In the genomic region with DNA sequence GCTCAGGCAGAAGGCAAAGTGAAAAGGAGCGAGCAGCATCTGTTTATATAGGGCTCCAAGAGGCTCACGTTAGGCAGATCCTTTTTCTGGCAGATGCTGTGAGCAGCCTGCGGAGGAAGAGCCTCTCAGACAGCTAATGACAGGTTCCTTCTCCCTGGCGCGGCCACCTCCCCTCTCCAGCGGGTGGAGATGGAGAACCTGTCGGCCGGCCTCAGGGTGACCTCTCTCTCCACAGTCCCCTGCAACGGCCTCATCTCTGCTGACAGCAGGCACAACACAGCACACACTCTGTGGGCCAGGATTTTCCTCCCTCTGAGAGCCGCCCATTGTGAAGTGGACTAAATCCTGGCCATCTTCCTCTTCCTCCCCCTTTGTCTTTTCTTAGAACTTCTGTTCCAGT, we compare ENCODE assay signal across 9 cellular contexts.
DNase-seq lines count a peak whose midpoint lies in the region; ATAC-seq and TF ChIP-seq lines count a peak whose summit lies in the region.
"Had no signal": no experiment of that assay in that cellular context is flagged by ENCODE, and none has a peak within 500 bp of the region (broad histone marks: within the 10 kb centered on the region; RNA-seq: fewer than 3 reads in every experiment).

No MANE protein-coding gene starts in this region.

- peaks cover 8% of the 10 kb centered on the region; the same call in 1 of the 2 replicates for H3K4me1 ChIP-seq in IMR-90 (ENCODE audit: control insufficient read depth, insufficient read depth, low read length)
- H3K4me1 ChIP-seq in right atrium auricular region, result peaks cover 0 to 55% of the 10 kb centered on the region in 2 donors

- H3K79me1 ChIP-seq in IMR-90 (ENCODE audit: low read depth in 1 of 2, low read length in 2 of 2), result peaks cover 21 to 22% of the 10 kb centered on the region in 2 experiments

- intact Hi-C loops in IMR-90 (cut with micrococcal nuclease), result no loop called here
- intact Hi-C loops in activated naive CD4-positive, alpha-beta T cell treated with anti-CD3 and anti-CD28 coated beads for 36 hours (cut with micrococcal nuclease), result no loop called here

- H4K91ac ChIP-seq in IMR-90 (ENCODE audit: insufficient read depth, low read depth, low read length), result peak overlapping the region; percentile 43; the same call in 1 of the 2 replicates

- H3K4me1 Mint-ChIP-seq in stimulated activated naive B cell treated with anti-CD40 and anti-IgM and Interleukin-4, amounts not matched to agents 10 μg/mL and 1 μg/mL and 100 μg/mL, for 72 hours, result peaks cover 65 to 87% of the 10 kb centered on the region in 2 donors
- H3K4me1 Mint-ChIP-seq in activated naive CD4-positive, alpha-beta T cell treated with anti-CD3 and anti-CD28 coated beads for 36 hours (ENCODE audit: low read depth), result peaks cover 3% of the 10 kb centered on the region

- H3K14ac ChIP-seq in IMR-90 (replicated peaks; ENCODE audit: low read depth, low read length), result peak overlapping the region; percentile 30; the same call in 1 of the 2 replicates

- H2BK15ac ChIP-seq in IMR-90 (ENCODE audit: low read depth, low read length), result no peak overlapping the region

- 0 out of 2 replicates have a peak overlapping the region, but pooled peaks have one; percentile 43 for H2AK5ac ChIP-seq in IMR-90 (ENCODE audit: low read depth, low read length)

- H3K36me3 ChIP-seq in IMR-90 (ENCODE audit: control insufficient read depth, insufficient read depth, low read length), result no peaks in the 10 kb centered on the region
- H3K36me3 ChIP-seq in right atrium auricular region, result no peaks in the 10 kb centered on the region

- H3K9me1 ChIP-seq in IMR-90 (ENCODE audit: insufficient read depth, low read length), result 0 out of 2 replicates have a peak, but pooled peaks cover 13% of the 10 kb centered on the region

- peak overlapping the region; percentile 45 to 58 for H3K4me3 Mint-ChIP-seq in stimulated activated naive B cell treated with anti-CD40 and anti-IgM and Interleukin-4, amounts not matched to agents 10 μg/mL and 1 μg/mL and 100 μg/mL, for 72 hours
- no peak overlapping the region for H3K4me3 Mint-ChIP-seq in activated naive CD4-positive, alpha-beta T cell treated with anti-CD3 and anti-CD28 coated beads for 36 hours

- H4K8ac ChIP-seq in IMR-90 (ENCODE audit: low read depth in 2 of 2, low read length in 2 of 2), result peak overlapping the region in 1 of 2 experiments; percentile 19; a peak in 1 of 4 replicates

- CTCF ChIA-PET in IMR-90 (lab: Yijun Ruan, JAX), result interaction anchor here (0.5 to 0.8 kb wide), 3 partner anchors 127 to 769 kb away, joined by 3 to 4 read pairs (median 3); no protein-coding TSS in a partner anchor
- CTCF ChIA-PET in activated naive CD4-positive, alpha-beta T cell treated with anti-CD3 and anti-CD28 coated beads for 36 hours (lab: Charles Lee), result interaction anchor here (0.8 to 1.3 kb wide), 4 partner anchors 7 to 718 kb away, joined by 3 to 4 read pairs (median 3); no protein-coding TSS in a partner anchor

- H3K27me3 Mint-ChIP-seq in stimulated activated naive B cell treated with anti-CD40 and anti-IgM and Interleukin-4, amounts not matched to agents 10 μg/mL and 1 μg/mL and 100 μg/mL, for 72 hours, result no peaks in the 10 kb centered on the region
- H3K27me3 Mint-ChIP-seq in activated naive CD4-positive, alpha-beta T cell treated with anti-CD3 and anti-CD28 coated beads for 36 hours (ENCODE audit: low read depth), result no peaks in the 10 kb centered on the region

- DNase-seq in IMR-90 (peak; percentile 51), SKM-1 treated with dmso at 0.1 percent for 144 hours (lab: John Stamatoyannopoulos, UW; ENCODE audit: unreplicated experiment) (peak; percentile 91), right atrium auricular region (ENCODE audit: low spot score) (peak; percentile 79)
- no peak for DNase-seq in stimulated activated naive B cell treated with anti-CD40 and anti-IgM and Interleukin-4, amounts not matched to agents 10 μg/mL and 1 μg/mL and 100 μg/mL, for 72 hours
- DNase-seq in activated naive CD4-positive, alpha-beta T cell treated with anti-CD3 and anti-CD28 coated beads for 36 hours, result no peak
- DNase-seq: stimulated activated CD4-positive, alpha-beta T cell treated with anti-CD3 and anti-CD28 coated beads, Interleukin-15, amount 100 ng/mL, for 24 hours had no signal

- H3K9me3 ChIP-seq in IMR-90 (ENCODE audit: control insufficient read depth, insufficient read depth, low read length), result no peaks in the 10 kb centered on the region
- no peaks in the 10 kb centered on the region for H3K9me3 ChIP-seq in right atrium auricular region

- no peak overlapping the region; the same call in 1 of the 2 replicates for H4K5ac ChIP-seq in IMR-90 (ENCODE audit: low read depth, low read length)

- H2AK9ac ChIP-seq in IMR-90 (replicated peaks; ENCODE audit: low read depth, low read length, poor library complexity), result peak overlapping the region; percentile 74

- TF ChIP-seq POLR2A in IMR-90 (IDR thresholded peaks at IDR 0.05; ENCODE audit: low read depth, low read length), result no peak

- H3K27ac ChIP-seq in IMR-90 (ENCODE audit: insufficient read depth, low read length), result peak overlapping the region; percentile 63; the same call in 1 of the 2 replicates
- peak overlapping the region; percentile 76 to 78 for H3K27ac ChIP-seq in right atrium auricular region

- peaks cover 7% of the 10 kb centered on the region; the same call in 1 of the 2 replicates for H4K20me1 ChIP-seq in IMR-90 (ENCODE audit: insufficient read depth, low read length)

- no peaks in the 10 kb centered on the region for H3K9me3 Mint-ChIP-seq in stimulated activated naive B cell treated with anti-CD40 and anti-IgM and Interleukin-4, amounts not matched to agents 10 μg/mL and 1 μg/mL and 100 μg/mL, for 72 hours
- no peaks in the 10 kb centered on the region for H3K9me3 Mint-ChIP-seq in activated naive CD4-positive, alpha-beta T cell treated with anti-CD3 and anti-CD28 coated beads for 36 hours

- H3K18ac ChIP-seq in IMR-90 (ENCODE audit: low read depth, low read length), result no peak overlapping the region

- H3K36me3 Mint-ChIP-seq in stimulated activated naive B cell treated with anti-CD40 and anti-IgM and Interleukin-4, amounts not matched to agents 10 μg/mL and 1 μg/mL and 100 μg/mL, for 72 hours, result no peaks in the 10 kb centered on the region
- no peaks in the 10 kb centered on the region for H3K36me3 Mint-ChIP-seq in activated naive CD4-positive, alpha-beta T cell treated with anti-CD3 and anti-CD28 coated beads for 36 hours (ENCODE audit: low read depth)

- no peaks in the 10 kb centered on the region for H3K27me3 ChIP-seq in IMR-90 (ENCODE audit: control insufficient read depth, insufficient read depth, low read length)
- H3K27me3 ChIP-seq in right atrium auricular region, result no peaks in the 10 kb centered on the region

- no peak overlapping the region for H2BK5ac ChIP-seq in IMR-90 (ENCODE audit: low read depth, low read length, poor library complexity, severe bottlenecking)

- TF ChIP-seq RAD21 in IMR-90 (IDR thresholded peaks at IDR 0.05; ENCODE audit: low read length), result no peak

- H3K4ac ChIP-seq in IMR-90 (ENCODE audit: low read depth, low read length), result peak overlapping the region; percentile 36; the same call in 1 of the 2 replicates

- in situ Hi-C loops in IMR-90 (cut with MboI; ENCODE audit: low sequenced_read_pairs), result loop anchor here (10.0 kb wide), 1 partner anchor 164 kb away; no protein-coding TSS in a partner anchor

- H3K4me3 ChIP-seq in IMR-90 (ENCODE audit: insufficient read depth, low read depth, low read length), result peak overlapping the region; percentile 44
- H3K4me3 ChIP-seq in right atrium auricular region, result peak overlapping the region in 1 of 2 donors; percentile 31

- TF ChIP-seq CTCF in IMR-90 (conservative IDR thresholded peaks at IDR 0.05; ENCODE audit: low read depth, low read length), result no peak
- no peak for TF ChIP-seq CTCF in right atrium auricular region (IDR thresholded peaks at IDR 0.05)

- H2BK20ac ChIP-seq in IMR-90 (ENCODE audit: low read depth, low read length), result no peak overlapping the region

- H3K23ac ChIP-seq in IMR-90 (ENCODE audit: low read depth, low read length), result peak overlapping the region; percentile 37

- peak overlapping the region; percentile 8; the same call in 1 of the 2 replicates for H3K9ac ChIP-seq in IMR-90 (ENCODE audit: low read depth, low read length)

- peak overlapping the region; percentile 89 for H3K4me2 ChIP-seq in IMR-90 (ENCODE audit: low read depth, low read length)

- dilution Hi-C loops in IMR-90 (cut with HindIII; ENCODE audit: low sequenced_read_pairs, unreplicated experiment), result no loop called here

- peak overlapping the region; percentile 82 for H2AFZ ChIP-seq in IMR-90 (replicated peaks; ENCODE audit: low read length, poor library complexity)

- no CpG with 5 or more reads among the region's 10 CpGs for WGBS in IMR-90 (ENCODE audit: extremely low coverage in 2 of 2, insufficient read length in 1 of 2), 2 experiments

- no TSS peak for BruUV-seq in IMR-90 (replicated peaks; lab: Mats Ljungman, UMichigan)

- POLR2A ChIA-PET in IMR-90 (lab: Charles Lee; ENCODE audit: unreplicated experiment), result no interaction called here

- H3K27ac Mint-ChIP-seq in stimulated activated naive B cell treated with anti-CD40 and anti-IgM and Interleukin-4, amounts not matched to agents 10 μg/mL and 1 μg/mL and 100 μg/mL, for 72 hours, result no peak overlapping the region
- no peak overlapping the region for H3K27ac Mint-ChIP-seq in activated naive CD4-positive, alpha-beta T cell treated with anti-CD3 and anti-CD28 coated beads for 36 hours

- no peak overlapping the region for H2BK120ac ChIP-seq in IMR-90 (ENCODE audit: low read depth, low read length)

- no peak overlapping the region for H3K56ac ChIP-seq in IMR-90 (ENCODE audit: extremely low read depth, insufficient read depth, low read length)

- peak; percentile 83 for ATAC-seq in IMR-90 (ENCODE audit: low read depth)
- ATAC-seq in stimulated activated naive B cell treated with anti-CD40 and anti-IgM and Interleukin-4, amounts not matched to agents 10 μg/mL and 1 μg/mL and 100 μg/mL, for 72 hours (replicated peaks), result peak; percentile 39 to 48
- ATAC-seq in HG03025 (IDR thresholded peaks at IDR 0.05; ENCODE audit: low FRiP score, unreplicated experiment), result no peak
- ATAC-seq in HG03442 (IDR thresholded peaks at IDR 0.05; ENCODE audit: unreplicated experiment), result no peak
- ATAC-seq in HG03460 (IDR thresholded peaks at IDR 0.05; ENCODE audit: unreplicated experiment), result no peak

TF ChIP-seq in IMR-90, 13 proteins besides CTCF, POLR2A, EP300 and RAD21 (continues in another document):
- TF ChIP-seq BHLHE40 (IDR thresholded peaks at IDR 0.05; ENCODE audit: low read depth, low read length) (no peak), SMC3 (IDR thresholded peaks at IDR 0.05; ENCODE audit: low read depth, low read length) (no peak), RFX5 (IDR thresholded peaks at IDR 0.05; ENCODE audit: low read depth, low read length) (no peak), MXI1 (IDR thresholded peaks at IDR 0.05; ENCODE audit: borderline replicate concordance, low read depth, low read length) (no peak), MAZ (IDR thresholded peaks at IDR 0.05; ENCODE audit: borderline replicate concordance, low read depth, low read length) (no peak), RCOR1 (IDR thresholded peaks at IDR 0.05; ENCODE audit: insufficient replicate concordance, low read length) (no peak), CHD1 (IDR thresholded peaks at IDR 0.05; ENCODE audit: low read depth, low read length) (no peak), MAFK (IDR thresholded peaks at IDR 0.05; ENCODE audit: low read depth, low read length) (no peak)

Comparison
In these comparisons a context has a peak if more than half of its experiments do, and no peak if none do; other contexts are left out.
1. ATAC-seq: peak in IMR-90 (single experiment) and stimulated activated naive B cell treated with anti-CD40 and anti-IgM and Interleukin-4, amounts not matched to agents 10 μg/mL and 1 μg/mL and 100 μg/mL, for 72 hours (2 of 2); none in HG03025 (single experiment), HG03442 (single experiment) and HG03460 (single experiment).
2. DNase-seq: peak in IMR-90 (single experiment), SKM-1 treated with dmso at 0.1 percent for 144 hours (single experiment) and right atrium auricular region (single experiment); none in stimulated activated naive B cell treated with anti-CD40 and anti-IgM and Interleukin-4, amounts not matched to agents 10 μg/mL and 1 μg/mL and 100 μg/mL, for 72 hours (single experiment) and activated naive CD4-positive, alpha-beta T cell treated with anti-CD3 and anti-CD28 coated beads for 36 hours (single experiment).